Comparison of ENCODE assay signal across 11 cellular contexts in the genomic region with DNA sequence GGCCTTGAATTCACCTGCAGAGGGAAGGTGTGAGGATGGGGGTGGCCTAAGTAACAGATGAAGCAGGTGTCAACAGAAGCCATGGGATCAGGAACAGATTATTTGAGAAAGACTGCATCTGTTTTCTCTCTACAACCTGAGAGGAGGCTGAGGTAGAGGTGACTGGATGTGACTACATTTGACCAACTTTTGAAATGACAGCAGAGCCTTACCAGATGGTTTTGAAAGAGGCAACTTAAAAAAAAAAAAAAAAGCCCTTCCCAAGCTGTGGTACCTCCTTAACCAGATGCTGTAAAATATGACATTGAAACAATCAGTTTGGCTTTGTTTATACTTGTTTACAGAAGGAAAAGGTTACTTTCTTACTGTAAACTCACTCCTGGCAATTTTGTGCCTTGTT.
DNase-seq lines count a peak whose midpoint lies in the region; ATAC-seq and TF ChIP-seq lines count a peak whose summit lies in the region.
"Had no signal": no experiment of that assay in that cellular context is flagged by ENCODE, and none has a peak within 500 bp of the region (broad histone marks: within the 10 kb centered on the region; RNA-seq: fewer than 3 reads in every experiment).

No MANE protein-coding gene starts in this region.

- H3K9me3 ChIP-seq in heart left ventricle (peaks cover 0 to 7% (median 0%) of the 10 kb centered on the region in 12 donors), IMR-90 (ENCODE audit: control insufficient read depth, insufficient read depth, low read length) (peaks cover 4% of the 10 kb centered on the region; the same call in 1 of the 2 replicates), subcutaneous abdominal adipose tissue (ENCODE audit: control insufficient read depth in 5 of 5, low read length in 5 of 5) (peaks cover 0 to 6% (median 0%) of the 10 kb centered on the region in 5 donors), PC-9 (ENCODE audit: insufficient read depth, low read depth) (peaks cover 33% of the 10 kb centered on the region)

- no peak overlapping the region for H4K5ac ChIP-seq in IMR-90 (ENCODE audit: low read depth, low read length)

- no peak for DNase-seq in heart left ventricle
- DNase-seq in Right ventricle myocardium superior = no peak
- DNase-seq in IMR-90 = no peak
- DNase-seq in GOT3 (lab: John Stamatoyannopoulos, UW) = no peak
- no peak for DNase-seq in NCI-H1436 treated with DMSO at 0.1 percent for 48 hours (lab: John Stamatoyannopoulos, UW)
- DNase-seq in PC-9 = no peak
- DNase-seq: ACHN, NCI-H146 had no signal

- dilution Hi-C loops in IMR-90 (cut with HindIII; ENCODE audit: low sequenced_read_pairs, unreplicated experiment) = no loop called here

- POLR2A ChIA-PET in IMR-90 (lab: Charles Lee; ENCODE audit: unreplicated experiment) = no interaction called here
- POLR2A ChIA-PET in PC-9 (lab: Charles Lee; ENCODE audit: unreplicated experiment) = interaction anchor here (0.5 kb wide), 1 partner anchor 26 kb away, joined by 7 read pairs; no protein-coding TSS in a partner anchor

- peaks cover 9 to 85% (median 55%) of the 10 kb centered on the region in 12 donors for H3K4me1 ChIP-seq in heart left ventricle
- peaks cover 43% of the 10 kb centered on the region for H3K4me1 ChIP-seq in IMR-90 (ENCODE audit: control insufficient read depth, insufficient read depth, low read length)
- H3K4me1 ChIP-seq in subcutaneous abdominal adipose tissue (ENCODE audit: control insufficient read depth in 5 of 5, insufficient read depth in 5 of 5, low read length in 5 of 5) = peaks cover 0 to 56% (median 29%) of the 10 kb centered on the region in 5 donors
- no peaks in the 10 kb centered on the region for H3K4me1 ChIP-seq in PC-9 (replicated peaks; ENCODE audit: insufficient read depth)

- no peak overlapping the region for H3K4me3 ChIP-seq in heart left ventricle
- no peak overlapping the region for H3K4me3 ChIP-seq in IMR-90 (ENCODE audit: insufficient read depth, low read depth, low read length)
- H3K4me3 ChIP-seq in subcutaneous abdominal adipose tissue (ENCODE audit: low read depth in 1 of 5, low read length in 5 of 5) = no peak overlapping the region
- H3K4me3 ChIP-seq in PC-9 = no peak overlapping the region
- H3K4me3 ChIP-seq: SK-N-MC had no signal

- H3K18ac ChIP-seq in IMR-90 (ENCODE audit: low read depth, low read length) = no peak overlapping the region

- TF ChIP-seq CTCF in heart left ventricle (IDR thresholded peaks at IDR 0.05) (no peak), IMR-90 (conservative IDR thresholded peaks at IDR 0.05; ENCODE audit: low read depth, low read length) (no peak), PC-9 (conservative IDR thresholded peaks at IDR 0.05) (no peak)

- intact Hi-C loops in heart left ventricle (cut with DNase I) = loop anchor here in 2 of 10 donors (5.0 to 10.0 kb wide), 2 partner anchors 47 to 49 kb away; no protein-coding TSS in a partner anchor
- intact Hi-C loops in Right ventricle myocardium superior (cut with DNase I) = no loop called here
- intact Hi-C loops in IMR-90 (cut with micrococcal nuclease) = no loop called here
- intact Hi-C loops in PC-9 (cut with micrococcal nuclease; ENCODE audit: unreplicated experiment) = no loop called here

- H3K23ac ChIP-seq in IMR-90 (ENCODE audit: low read depth, low read length) = no peak overlapping the region

- H4K8ac ChIP-seq in IMR-90 (ENCODE audit: low read depth in 2 of 2, low read length in 2 of 2) = no peak overlapping the region

- no peak overlapping the region for H2AK5ac ChIP-seq in IMR-90 (ENCODE audit: low read depth, low read length)

- CTCF ChIA-PET in IMR-90 (lab: Yijun Ruan, JAX) (no interaction called here), PC-9 (lab: Charles Lee) (no interaction called here)

- no peaks in the 10 kb centered on the region for H3K36me3 ChIP-seq in heart left ventricle
- peaks cover 21% of the 10 kb centered on the region for H3K36me3 ChIP-seq in IMR-90 (ENCODE audit: control insufficient read depth, insufficient read depth, low read length)
- H3K36me3 ChIP-seq in subcutaneous abdominal adipose tissue (ENCODE audit: control insufficient read depth in 5 of 5, insufficient read depth in 5 of 5, low read length in 5 of 5) = no peaks in the 10 kb centered on the region
- H3K36me3 ChIP-seq in PC-9 (ENCODE audit: low read depth) = peaks cover 33% of the 10 kb centered on the region

- BruUV-seq in IMR-90 (replicated peaks; lab: Mats Ljungman, UMichigan) = no TSS peak
- BruUV-seq in PC-9 (replicated peaks; lab: Mats Ljungman, UMichigan) = no TSS peak

- H3K56ac ChIP-seq in IMR-90 (ENCODE audit: extremely low read depth, insufficient read depth, low read length) = no peak overlapping the region

- peaks cover 98% of the 10 kb centered on the region for H3K79me2 ChIP-seq in PC-9 (ENCODE audit: low read depth)

- H3F3A ChIP-seq in PC-9 (ENCODE audit: insufficient read depth, low read depth) = peaks cover 6% of the 10 kb centered on the region

- H2BK120ac ChIP-seq in IMR-90 (ENCODE audit: low read depth, low read length) = no peak overlapping the region

- no peak for ATAC-seq in heart left ventricle
- ATAC-seq in Right ventricle myocardium superior (ENCODE audit: poor library complexity) = no peak
- peak; percentile 51 for ATAC-seq in HG02642 (IDR thresholded peaks at IDR 0.05; ENCODE audit: poor library complexity, unreplicated experiment)
- no peak for ATAC-seq in IMR-90 (ENCODE audit: low read depth)

- H3K4ac ChIP-seq in IMR-90 (ENCODE audit: low read depth, low read length) = peak overlapping the region; percentile 2

- H3K79me1 ChIP-seq in IMR-90 (ENCODE audit: low read depth in 1 of 2, low read length in 2 of 2) = peaks cover 0 to 57% of the 10 kb centered on the region in 2 experiments; a peak in 2 of 4 replicates

- no peak overlapping the region for H3K14ac ChIP-seq in IMR-90 (replicated peaks; ENCODE audit: low read depth, low read length)

- H3K9me2 ChIP-seq in PC-9 (ENCODE audit: insufficient read depth) = no peaks in the 10 kb centered on the region

- H2BK15ac ChIP-seq in IMR-90 (ENCODE audit: low read depth, low read length) = no peak overlapping the region

- H3K9ac ChIP-seq in IMR-90 (ENCODE audit: low read depth, low read length) (no peak overlapping the region), subcutaneous abdominal adipose tissue (ENCODE audit: low read length in 5 of 5) (no peak overlapping the region)

- no peak overlapping the region for H2AFZ ChIP-seq in IMR-90 (replicated peaks; ENCODE audit: low read length, poor library complexity)
- no peak overlapping the region for H2AFZ ChIP-seq in PC-9

- peaks cover 37% of the 10 kb centered on the region for H3K9me1 ChIP-seq in IMR-90 (ENCODE audit: insufficient read depth, low read length)

- H3K27ac ChIP-seq in heart left ventricle (peak overlapping the region in 11 of 12 donors; percentile 17 to 77 (median 68)), IMR-90 (ENCODE audit: insufficient read depth, low read length) (0 out of 2 replicates have a peak overlapping the region, but pooled peaks have one; percentile 13), subcutaneous abdominal adipose tissue (ENCODE audit: low read depth, low read length) (peak overlapping the region; percentile 13), PC-9 (no peak overlapping the region)
- H3K27ac ChIP-seq: SK-N-MC had no signal

- TF ChIP-seq RAD21 in IMR-90 (IDR thresholded peaks at IDR 0.05; ENCODE audit: low read length) = no peak

- peak overlapping the region; percentile 3 for H2BK5ac ChIP-seq in IMR-90 (ENCODE audit: low read depth, low read length, poor library complexity, severe bottlenecking)

- H4K91ac ChIP-seq in IMR-90 (ENCODE audit: insufficient read depth, low read depth, low read length) = no peak overlapping the region

- H4K20me1 ChIP-seq in IMR-90 (ENCODE audit: insufficient read depth, low read length) (peaks cover 98% of the 10 kb centered on the region), PC-9 (ENCODE audit: insufficient read depth) (0 out of 2 replicates have a peak, but pooled peaks cover 13% of the 10 kb centered on the region)

- H3K27me3 ChIP-seq in heart left ventricle = no peaks in the 10 kb centered on the region
- no peaks in the 10 kb centered on the region for H3K27me3 ChIP-seq in IMR-90 (ENCODE audit: control insufficient read depth, insufficient read depth, low read length)
- no peaks in the 10 kb centered on the region for H3K27me3 ChIP-seq in subcutaneous abdominal adipose tissue (ENCODE audit: control insufficient read depth in 5 of 5, insufficient read depth in 4 of 5, low read length in 5 of 5)
- no peaks in the 10 kb centered on the region for H3K27me3 ChIP-seq in PC-9 (ENCODE audit: insufficient read depth, low read depth)

- H3K4me2 ChIP-seq in IMR-90 (ENCODE audit: low read depth, low read length) (no peak overlapping the region), PC-9 (no peak overlapping the region)

- H2AK9ac ChIP-seq in IMR-90 (replicated peaks; ENCODE audit: low read depth, low read length, poor library complexity) = no peak overlapping the region

- TF ChIP-seq POLR2A in heart left ventricle (IDR thresholded peaks at IDR 0.05) (no peak), IMR-90 (IDR thresholded peaks at IDR 0.05; ENCODE audit: low read depth, low read length) (no peak)

- no peak overlapping the region for H2BK20ac ChIP-seq in IMR-90 (ENCODE audit: low read depth, low read length)

- in situ Hi-C loops in IMR-90 (cut with MboI; ENCODE audit: low sequenced_read_pairs) = no loop called here

TF ChIP-seq in IMR-90, 13 proteins besides CTCF, POLR2A, EP300 and RAD21 (continues in another document):
- TF ChIP-seq, protein P1, sequence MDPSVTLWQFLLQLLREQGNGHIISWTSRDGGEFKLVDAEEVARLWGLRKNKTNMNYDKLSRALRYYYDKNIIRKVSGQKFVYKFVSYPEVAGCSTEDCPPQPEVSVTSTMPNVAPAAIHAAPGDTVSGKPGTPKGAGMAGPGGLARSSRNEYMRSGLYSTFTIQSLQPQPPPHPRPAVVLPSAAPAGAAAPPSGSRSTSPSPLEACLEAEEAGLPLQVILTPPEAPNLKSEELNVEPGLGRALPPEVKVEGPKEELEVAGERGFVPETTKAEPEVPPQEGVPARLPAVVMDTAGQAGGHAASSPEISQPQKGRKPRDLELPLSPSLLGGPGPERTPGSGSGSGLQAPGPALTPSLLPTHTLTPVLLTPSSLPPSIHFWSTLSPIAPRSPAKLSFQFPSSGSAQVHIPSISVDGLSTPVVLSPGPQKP (IDR thresholded peaks at IDR 0.05; ENCODE audit: borderline replicate concordance, low read depth, low read length) = no peak
- TF ChIP-seq MXI1 (IDR thresholded peaks at IDR 0.05; ENCODE audit: borderline replicate concordance, low read depth, low read length) (no peak), NFE2L2 (IDR thresholded peaks at IDR 0.05; ENCODE audit: low read depth, low read length) (no peak), SMC3 (IDR thresholded peaks at IDR 0.05; ENCODE audit: low read depth, low read length) (no peak), RCOR1 (IDR thresholded peaks at IDR 0.05; ENCODE audit: insufficient replicate concordance, low read length) (no peak), FOS (IDR thresholded peaks at IDR 0.05; ENCODE audit: low read depth, low read length) (no peak), CHD1 (IDR thresholded peaks at IDR 0.05; ENCODE audit: low read depth, low read length) (no peak)
